Comparison of ENCODE assay signal across 9 cellular contexts in genomic region chr2:171957061-171957460, GRCh38. TPM values are rescaled to one million over a fixed set of nuclear protein-coding genes. Genes with fewer than 3 reads are reported as not detected.
DNase-seq lines count a peak whose midpoint lies in the region; TF ChIP-seq lines count a peak whose summit lies in the region.
"Had no signal": no experiment of that assay in that cellular context is flagged by ENCODE, and none has a peak within 500 bp of the region (broad histone marks: within the 10 kb centered on the region; RNA-seq: fewer than 3 reads in every experiment).

No MANE protein-coding gene starts in this region.

- no peak for TF ChIP-seq EP300 in Ishikawa (IDR thresholded peaks at IDR 0.05; ENCODE audit: borderline replicate concordance)

- H3K4me3 ChIP-seq in liver (ENCODE audit: low read depth in 1 of 3, low read length in 3 of 3), result no peak overlapping the region
- no peak overlapping the region for H3K4me3 ChIP-seq in effector memory CD4-positive, alpha-beta T cell (ENCODE audit: insufficient read depth, low read depth, low read length, poor library complexity, severe bottlenecking)
- H3K4me3 ChIP-seq: right lobe of liver had no signal

- no peaks in the 10 kb centered on the region for H3K27me3 ChIP-seq in liver (ENCODE audit: control insufficient read depth in 4 of 4, insufficient read depth in 4 of 4, low read length in 3 of 4)
- H3K27me3 ChIP-seq in effector memory CD4-positive, alpha-beta T cell (replicated peaks; ENCODE audit: control insufficient read depth, insufficient read depth, low read length, poor library complexity, severe bottlenecking), result no peaks in the 10 kb centered on the region
- H3K27me3 ChIP-seq: right lobe of liver had no signal

- 98% methylated on average over 2 of the region's 2 CpGs for WGBS in liver

- H3K27ac ChIP-seq in liver (ENCODE audit: low read depth in 1 of 2, low read length in 2 of 2), result no peak overlapping the region
- H3K27ac ChIP-seq in effector memory CD4-positive, alpha-beta T cell (ENCODE audit: insufficient read depth, low read length, poor library complexity, severe bottlenecking), result no peak overlapping the region
- H3K27ac ChIP-seq: right lobe of liver had no signal

- H3K9me3 ChIP-seq in liver (ENCODE audit: control insufficient read depth in 4 of 4, low read length in 3 of 4), result no peaks in the 10 kb centered on the region
- no peaks in the 10 kb centered on the region for H3K9me3 ChIP-seq in effector memory CD4-positive, alpha-beta T cell (ENCODE audit: control insufficient read depth, low read length)
- H3K9me3 ChIP-seq: right lobe of liver had no signal

- no peak overlapping the region for H3K9ac ChIP-seq in liver (ENCODE audit: low read depth in 1 of 2, low read length in 2 of 2)

- H3K4me1 ChIP-seq in liver (ENCODE audit: control insufficient read depth in 4 of 4, insufficient read depth in 4 of 4, low read length in 3 of 4), result peaks cover 0 to 5% (median 1%) of the 10 kb centered on the region in 4 donors
- H3K4me1 ChIP-seq in effector memory CD4-positive, alpha-beta T cell (ENCODE audit: control insufficient read depth, insufficient read depth, low read length, poor library complexity, severe bottlenecking), result no peaks in the 10 kb centered on the region

- TF ChIP-seq CTCF in liver (IDR thresholded peaks at IDR 0.05; ENCODE audit: low read depth, low read length, missing input control), result no peak

- peak; percentile 30 for TF ChIP-seq RAD21 in Ishikawa (IDR thresholded peaks at IDR 0.05; ENCODE audit: low read depth)
- peak; percentile 33 to 52 for TF ChIP-seq RAD21 in liver (IDR thresholded peaks at IDR 0.05)

- DNase-seq in DMS53 (lab: John Stamatoyannopoulos, UW) (peak; percentile 29), DMS53 treated with DMSO at 0.1 percent for 48 hours (lab: John Stamatoyannopoulos, UW; ENCODE audit: unreplicated experiment) (no peak), SW480 (ENCODE audit: low spot score) (peak; percentile 41), inferior parietal cortex (ENCODE audit: extremely low spot score) (no peak)
- no peak for DNase-seq in stimulated activated CD4-positive, alpha-beta T cell treated with anti-CD3 and anti-CD28 coated beads, Interleukin-15, amount 100 ng/mL, for 24 hours
- DNase-seq in effector memory CD4-positive, alpha-beta T cell, result no peak
- DNase-seq: right lobe of liver had no signal

- H3K36me3 ChIP-seq in liver (ENCODE audit: control insufficient read depth in 4 of 4, insufficient read depth in 3 of 4, low read depth in 1 of 4, low read length in 3 of 4), result peaks cover 0 to 4% (median 2%) of the 10 kb centered on the region in 4 donors
- no peaks in the 10 kb centered on the region for H3K36me3 ChIP-seq in effector memory CD4-positive, alpha-beta T cell (ENCODE audit: control insufficient read depth, insufficient read depth, low read length)
- H3K36me3 ChIP-seq: right lobe of liver had no signal

TF ChIP-seq in Ishikawa, 13 proteins besides CTCF, POLR2A, EP300 and RAD21:
- TF ChIP-seq TEAD4 (IDR thresholded peaks at IDR 0.05) (no peak), ZBTB7A (IDR thresholded peaks at IDR 0.05; ENCODE audit: low read depth) (no peak), YY1 (IDR thresholded peaks at IDR 0.05; ENCODE audit: low read depth) (no peak), REST (IDR thresholded peaks at IDR 0.05; ENCODE audit: low read depth) (no peak), CREB1 (IDR thresholded peaks at IDR 0.05; ENCODE audit: low read depth) (no peak), TCF12 (IDR thresholded peaks at IDR 0.05; ENCODE audit: low read depth) (no peak), NFIC (IDR thresholded peaks at IDR 0.05) (no peak), TAF1 (IDR thresholded peaks at IDR 0.05; ENCODE audit: low read depth) (no peak)

TF ChIP-seq in liver, 16 proteins besides CTCF, POLR2A, EP300 and RAD21:
- no peak for TF ChIP-seq HNF4G (IDR thresholded peaks at IDR 0.05)
- TF ChIP-seq EGR1 (IDR thresholded peaks at IDR 0.05; ENCODE audit: low read depth in 2 of 2), result no peak
- no peak for TF ChIP-seq ATF3 (IDR thresholded peaks at IDR 0.05)
- TF ChIP-seq FOXA2 (IDR thresholded peaks at IDR 0.05), result no peak
- no peak for TF ChIP-seq MAX (IDR thresholded peaks at IDR 0.05)
- TF ChIP-seq REST (IDR thresholded peaks at IDR 0.05), result no peak
- TF ChIP-seq FOXA1 (IDR thresholded peaks at IDR 0.05), result no peak
TF ChIP-seq in liver: peak in this region for 0.

RNA-seq across cellular contexts. Expression of gene HAT1, which starts 34.8 kb away (rescaled TPM):
- total RNA-seq in liver, result 10 to 100 TPM; 17.3 to 45.1 TPM
- 10 to 100 TPM; 11.8 to 15.2 TPM for polyA plus RNA-seq in liver

RNA-seq across cellular contexts. Expression of gene METAP1D, which starts 42.7 kb away (rescaled TPM):
- total RNA-seq in liver, result 1 to 10 TPM; 3.9 to 7.1 TPM
- 1 to 10 TPM; 3.3 to 5.0 TPM for polyA plus RNA-seq in liver

Comparison
In these comparisons a context has a peak if more than half of its experiments do, and no peak if none do; other contexts are left out.
1. DNase-seq: peak in DMS53 (single experiment) and SW480 (single experiment); none in DMS53 treated with DMSO at 0.1 percent for 48 hours (single experiment), inferior parietal cortex (single experiment), stimulated activated CD4-positive, alpha-beta T cell treated with anti-CD3 and anti-CD28 coated beads, Interleukin-15, amount 100 ng/mL, for 24 hours (single experiment) and effector memory CD4-positive, alpha-beta T cell (0 of 3).